7 cellular contexts compared by ENCODE assay signal in the genomic region with DNA sequence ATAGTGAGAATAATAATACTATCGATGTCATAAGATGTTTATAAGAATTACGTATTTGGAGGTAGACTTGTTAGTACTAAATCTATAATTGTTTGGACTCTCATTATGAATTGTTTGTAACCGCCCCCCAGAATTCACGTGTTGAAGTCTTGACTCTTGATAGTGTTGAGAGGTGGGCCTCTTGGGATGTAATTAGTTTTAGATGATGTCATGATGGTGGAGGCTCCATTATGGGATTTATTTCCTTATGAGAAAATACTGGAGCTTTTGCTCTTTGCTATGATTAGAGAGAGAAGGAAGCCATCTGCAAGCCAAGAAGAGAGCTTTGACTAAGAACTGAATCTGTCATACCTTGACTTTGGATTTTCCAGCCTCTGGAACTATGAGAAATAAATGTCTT.
"Had no signal": no experiment of that assay in that cellular context is flagged by ENCODE, and none has a peak within 500 bp of the region (broad histone marks: within the 10 kb centered on the region; RNA-seq: fewer than 3 reads in every experiment).

No MANE protein-coding gene starts in this region.

- H3K27ac Mint-ChIP-seq: GM23338, IgD-negative memory B cell had no signal

- H3K4me1 Mint-ChIP-seq: IgD-negative memory B cell had no signal

- H3K9me3 ChIP-seq: HAP-1 had no signal

- H3K4me2 ChIP-seq: GM23338 had no signal

- ATAC-seq: GM23338, HCT116 had no signal

- H3K4me1 ChIP-seq: HAP-1 had no signal

- H3K36me3 ChIP-seq: HAP-1 had no signal

- FAIRE-seq: HTR-8/SVneo had no signal

- H3K27me3 Mint-ChIP-seq: IgD-negative memory B cell had no signal

- H2AFZ ChIP-seq: GM23338 had no signal

- H3K4me3 Mint-ChIP-seq: GM23338, IgD-negative memory B cell had no signal

- DNase-seq: H7, KG1 had no signal

- H3K4me3 ChIP-seq: GM23338, HAP-1 had no signal

- H3K36me3 Mint-ChIP-seq: IgD-negative memory B cell had no signal
